ENCODE assay signal across 16 cellular contexts in the genomic region with DNA sequence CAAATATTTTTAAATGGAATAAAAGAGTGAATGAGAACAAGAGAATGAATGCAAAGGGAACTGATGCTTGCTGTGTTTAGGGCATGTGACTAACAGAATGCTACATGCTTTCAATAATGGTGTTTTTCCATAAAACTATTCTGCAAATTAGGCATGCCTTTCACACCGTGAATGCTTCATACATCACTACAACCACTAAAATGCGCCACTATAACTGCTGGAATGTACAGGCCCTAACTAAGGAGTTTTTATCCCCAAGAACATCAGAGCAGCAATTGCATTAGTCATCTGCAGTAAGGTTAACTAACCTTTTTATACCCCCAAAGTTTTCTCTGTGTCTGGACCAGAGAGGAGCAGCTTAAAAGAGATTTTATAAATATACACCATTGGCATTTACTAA.
DNase-seq lines count a peak whose midpoint lies in the region; FAIRE-seq and TF ChIP-seq lines count a peak whose summit lies in the region.
"Had no signal": no experiment of that assay in that cellular context is flagged by ENCODE, and none has a peak within 500 bp of the region (broad histone marks: within the 10 kb centered on the region; RNA-seq: fewer than 3 reads in every experiment).

No MANE protein-coding gene starts in this region.

- peak; percentile 1 for DNase-seq in H54 (ENCODE audit: insufficient read length, low spot score)
- DNase-seq in astrocyte (ENCODE audit: low read depth): peak; percentile 95
- DNase-seq in foreskin melanocyte: peak; percentile 73
- peak; percentile 72 for DNase-seq in renal cortical epithelial cell (ENCODE audit: low read depth)
- DNase-seq in D341Med (ENCODE audit: low spot score): no peak
- DNase-seq in NCI-H128 (lab: John Stamatoyannopoulos, UW; ENCODE audit: unreplicated experiment): no peak
- no peak for DNase-seq in activated CD4-positive, alpha-beta T cell treated with anti-CD3 and anti-CD28 coated beads, Interleukin-2, amount 50 U/mL, for 4 hours
- DNase-seq: Caco-2, DMS53, HCEC 1CT, KBM-7, NCI-H1092, NCI-H2227 treated with DMSO at 0.1 percent for 48 hours, NCI-H524 treated with DMSO at 0.1 percent for 48 hours had no signal

- H3K27ac Mint-ChIP-seq in astrocyte (ENCODE audit: unreplicated experiment): no peak overlapping the region
- H3K27ac Mint-ChIP-seq: CD14-positive monocyte had no signal

- FAIRE-seq in H54 (lab: Jason Lieb, UNC): no peak
- no peak for FAIRE-seq in astrocyte (lab: Jason Lieb, UNC)
- FAIRE-seq: GM19239 had no signal

- H3K36me3 ChIP-seq in astrocyte (ENCODE audit: insufficient read depth, low read length): no peaks in the 10 kb centered on the region

- no peaks in the 10 kb centered on the region for H3K27me3 ChIP-seq in astrocyte (ENCODE audit: insufficient read depth, low read length)

- H4K20me1 ChIP-seq in astrocyte (ENCODE audit: insufficient read depth, low read length): no peaks in the 10 kb centered on the region

- no peak overlapping the region for H3K27ac ChIP-seq in astrocyte (ENCODE audit: low read depth, low read length)

- H3K9me3 Mint-ChIP-seq in astrocyte (ENCODE audit: unreplicated experiment): no peaks in the 10 kb centered on the region

- no peak for TF ChIP-seq CTCF in astrocyte (IDR thresholded peaks at IDR 0.05; ENCODE audit: insufficient read depth, low read depth, low read length)

- H3K4me1 ChIP-seq in astrocyte (ENCODE audit: insufficient read depth, low read length): peaks cover 9% of the 10 kb centered on the region
- H3K4me1 ChIP-seq: Caco-2 had no signal

- no peaks in the 10 kb centered on the region for H3K36me3 Mint-ChIP-seq in astrocyte (ENCODE audit: low read depth, unreplicated experiment)
- H3K36me3 Mint-ChIP-seq: CD14-positive monocyte had no signal

- TF ChIP-seq POLR2A in H54 (IDR thresholded peaks at IDR 0.05; ENCODE audit: low read depth, low read length): no peak

- H3K4me3 ChIP-seq in astrocyte (ENCODE audit: insufficient read depth, low read depth, low read length): no peak overlapping the region

- H3K9me3 ChIP-seq in astrocyte (ENCODE audit: insufficient read depth, low read depth, low read length): no peaks in the 10 kb centered on the region
- H3K9me3 ChIP-seq: Caco-2 had no signal

- H3K4me2 ChIP-seq in astrocyte (ENCODE audit: low read length): peak overlapping the region; percentile 18

- H3K9ac ChIP-seq in astrocyte (ENCODE audit: low read length): no peak overlapping the region

- no peak overlapping the region for H3K4me3 Mint-ChIP-seq in astrocyte (ENCODE audit: unreplicated experiment)
- H3K4me3 Mint-ChIP-seq: CD14-positive monocyte had no signal

- no peaks in the 10 kb centered on the region for H3K79me2 ChIP-seq in astrocyte (ENCODE audit: insufficient read depth, low read length)

- H3K27me3 Mint-ChIP-seq in astrocyte (ENCODE audit: low read depth, unreplicated experiment): no peaks in the 10 kb centered on the region

- H3K4me1 Mint-ChIP-seq in astrocyte (ENCODE audit: low read depth, unreplicated experiment): peaks cover 7% of the 10 kb centered on the region
- H3K4me1 Mint-ChIP-seq: CD14-positive monocyte had no signal

- no peak overlapping the region for H2AFZ ChIP-seq in astrocyte (ENCODE audit: low read depth, low read length)

Comparison
In these comparisons a context has a peak if more than half of its experiments do, and no peak if none do; other contexts are left out.
1. DNase-seq: peak in H54 (single experiment), astrocyte (single experiment), foreskin melanocyte (single experiment) and renal cortical epithelial cell (single experiment); none in D341Med (single experiment), NCI-H128 (single experiment) and activated CD4-positive, alpha-beta T cell treated with anti-CD3 and anti-CD28 coated beads, Interleukin-2, amount 50 U/mL, for 4 hours (0 of 2).